In genomic region chr3:79729096-79729495, GRCh38 we compare ENCODE assay signal across 13 cellular contexts. TPM values are rescaled to one million over a fixed set of nuclear protein-coding genes. Genes with fewer than 3 reads are reported as not detected.
DNase-seq lines count a peak whose midpoint lies in the region; ATAC-seq and TF ChIP-seq lines count a peak whose summit lies in the region.
"Had no signal": no experiment of that assay in that cellular context is flagged by ENCODE, and none has a peak within 500 bp of the region (broad histone marks: within the 10 kb centered on the region; RNA-seq: fewer than 3 reads in every experiment).

No MANE protein-coding gene starts in this region.

- no peak for TF ChIP-seq POLR2A in testis (IDR thresholded peaks at IDR 0.05)

- DNase-seq in heart right ventricle (peak; percentile 8 to 11), cardiac septum (ENCODE audit: low spot score) (no peak), SHP77 treated with DMSO at 0.1 percent for 48 hours (lab: John Stamatoyannopoulos, UW) (peak; percentile 18), foreskin melanocyte (peak; percentile 2), testis (peak; percentile 43), AG08396 (ENCODE audit: low spot score) (no peak), hepatic stellate cell (ENCODE audit: low spot score) (no peak)
- DNase-seq: GF-D8, NCI-H187, Peyer's patch had no signal

- intact Hi-C loops in heart right ventricle (cut with DNase I) (no loop called here), cardiac septum (cut with DNase I) (no loop called here), testis (cut with DNase I; ENCODE audit: low total_unique reads) (no loop called here)

- TF ChIP-seq CTCF in heart right ventricle (IDR thresholded peaks at IDR 0.05), result no peak
- no peak for TF ChIP-seq CTCF in testis (IDR thresholded peaks at IDR 0.05)

- WGBS in heart right ventricle, 2 donors, result 9 to 13% methylated on average over 2 of the region's 2 CpGs
- 26 to 29% methylated on average over 2 of the region's 2 CpGs for WGBS in testis, 2 donors

- H3K36me3 ChIP-seq in heart right ventricle (no peaks in the 10 kb centered on the region), testis (ENCODE audit: low read depth, missing control alignments) (no peaks in the 10 kb centered on the region)
- H3K36me3 ChIP-seq: neutrophil, Peyer's patch had no signal

- H3K27me3 ChIP-seq in heart right ventricle (no peaks in the 10 kb centered on the region), testis (no peaks in the 10 kb centered on the region)
- H3K27me3 ChIP-seq: neutrophil, Peyer's patch had no signal

- no peak for ATAC-seq in heart right ventricle
- ATAC-seq in GM18520 (IDR thresholded peaks at IDR 0.05; ENCODE audit: unreplicated experiment), result no peak
- ATAC-seq: left lobe of liver had no signal

- H3K27ac ChIP-seq in heart right ventricle (no peak overlapping the region), testis (no peak overlapping the region)
- H3K27ac ChIP-seq: neutrophil, Peyer's patch had no signal

- H3K4me1 ChIP-seq in heart right ventricle (no peaks in the 10 kb centered on the region), testis (no peaks in the 10 kb centered on the region)
- H3K4me1 ChIP-seq: Peyer's patch had no signal

- no peaks in the 10 kb centered on the region for H3K9me3 ChIP-seq in heart right ventricle
- H3K9me3 ChIP-seq in testis, result no peaks in the 10 kb centered on the region
- H3K9me3 ChIP-seq: neutrophil, Peyer's patch had no signal

- H3K4me3 ChIP-seq in heart right ventricle, result no peak overlapping the region
- no peak overlapping the region for H3K4me3 ChIP-seq in testis
- H3K4me3 ChIP-seq: Peyer's patch had no signal

RNA-seq across cellular contexts. Expression of gene ROBO1, which starts 38.7 kb away (rescaled TPM):
- total RNA-seq in heart right ventricle (10 to 100 TPM in 1 of 10 donors, 1 to 10 TPM in 9; 4.1 to 13.9 (median 6.1) TPM), cardiac septum (6.2 TPM), testis (10 to 100 TPM; 39.4 to 45.1 TPM)
- polyA plus RNA-seq in heart right ventricle (1 to 10 TPM; 2.8 to 3.1 TPM), testis (ENCODE audit: insufficient read depth, low read depth, low replicate concordance) (42.6 TPM)

Comparison
In these comparisons a context has a peak if more than half of its experiments do, and no peak if none do; other contexts are left out.
1. DNase-seq: peak in heart right ventricle (2 of 2), SHP77 treated with DMSO at 0.1 percent for 48 hours (single experiment), foreskin melanocyte (single experiment) and testis (single experiment); none in cardiac septum (single experiment), AG08396 (single experiment) and hepatic stellate cell (single experiment).